8 cellular contexts compared by ENCODE assay signal in genomic region chr9:96420468-96421219, GRCh38. TPM values are rescaled to one million over a fixed set of nuclear protein-coding genes. Genes with fewer than 3 reads are reported as not detected.
DNase-seq lines count a peak whose midpoint lies in the region; ATAC-seq, FAIRE-seq and TF ChIP-seq lines count a peak whose summit lies in the region.

No MANE protein-coding gene starts in this region.

- H3K27ac Mint-ChIP-seq in stimulated activated naive B cell treated with anti-CD40 and anti-IgM and Interleukin-4, amounts not matched to agents 10 μg/mL and 1 μg/mL and 100 μg/mL, for 72 hours = peak overlapping the region; percentile 81

- H3K27me3 Mint-ChIP-seq in stimulated activated naive B cell treated with anti-CD40 and anti-IgM and Interleukin-4, amounts not matched to agents 10 μg/mL and 1 μg/mL and 100 μg/mL, for 72 hours = no peaks in the 10 kb centered on the region

- no peaks in the 10 kb centered on the region for H3K9me3 ChIP-seq in BLaER1
- no peaks in the 10 kb centered on the region for H3K9me3 ChIP-seq in Peyer's patch

- no peaks in the 10 kb centered on the region for H3K27me3 ChIP-seq in BLaER1
- no peaks in the 10 kb centered on the region for H3K27me3 ChIP-seq in Peyer's patch
- no peaks in the 10 kb centered on the region for H3K27me3 ChIP-seq in bronchial epithelial cell (ENCODE audit: control insufficient read depth, insufficient read depth, low read length)
- H3K27me3 ChIP-seq in kidney epithelial cell (ENCODE audit: control insufficient read depth, insufficient read depth, low read length) = no peaks in the 10 kb centered on the region

- H3K4me3 ChIP-seq in BLaER1 (peak overlapping the region; percentile 89; the same call in 1 of the 2 replicates), Peyer's patch (no peak overlapping the region), bronchial epithelial cell (ENCODE audit: low read depth, low read length) (no peak overlapping the region), kidney epithelial cell (ENCODE audit: low read depth, low read length) (no peak overlapping the region)

- ATAC-seq in stimulated activated naive B cell treated with anti-CD40 and anti-IgM and Interleukin-4, amounts not matched to agents 10 μg/mL and 1 μg/mL and 100 μg/mL, for 72 hours (replicated peaks) = peak in 1 of 2 donors; percentile 9
- no peak for ATAC-seq in GM18511 (IDR thresholded peaks at IDR 0.05; ENCODE audit: unreplicated experiment)
- no peak for ATAC-seq in HG03108 (IDR thresholded peaks at IDR 0.05; ENCODE audit: unreplicated experiment)

- peaks cover 4% of the 10 kb centered on the region in 2 donors for H3K36me3 Mint-ChIP-seq in stimulated activated naive B cell treated with anti-CD40 and anti-IgM and Interleukin-4, amounts not matched to agents 10 μg/mL and 1 μg/mL and 100 μg/mL, for 72 hours

- peaks cover 15% of the 10 kb centered on the region; the same call in 1 of the 2 replicates for H4K20me1 ChIP-seq in BLaER1

- H3K4me1 ChIP-seq in BLaER1 (peaks cover 32% of the 10 kb centered on the region), Peyer's patch (peaks cover 0 to 29% (median 4%) of the 10 kb centered on the region in 4 donors)

- peak overlapping the region; percentile 98; the same call in 1 of the 2 replicates for H3K9ac ChIP-seq in BLaER1

- peak; percentile 40 for FAIRE-seq in bronchial epithelial cell (lab: Jason Lieb, UNC)

- no peaks in the 10 kb centered on the region for H3K9me3 Mint-ChIP-seq in stimulated activated naive B cell treated with anti-CD40 and anti-IgM and Interleukin-4, amounts not matched to agents 10 μg/mL and 1 μg/mL and 100 μg/mL, for 72 hours

- peak overlapping the region; percentile 90 for H3K27ac ChIP-seq in BLaER1
- H3K27ac ChIP-seq in Peyer's patch = peak overlapping the region in 3 of 4 donors; percentile 50 to 100 (median 98)

- peaks cover 12 to 32% of the 10 kb centered on the region in 2 donors for H3K4me1 Mint-ChIP-seq in stimulated activated naive B cell treated with anti-CD40 and anti-IgM and Interleukin-4, amounts not matched to agents 10 μg/mL and 1 μg/mL and 100 μg/mL, for 72 hours

- H3K4me2 ChIP-seq in BLaER1 = peak overlapping the region; percentile 77

- DNase-seq in GOT3 (lab: John Stamatoyannopoulos, UW) = peak; percentile 7
- peak in 1 of 3 donors; percentile 69 for DNase-seq in Peyer's patch
- DNase-seq in bronchial epithelial cell (ENCODE audit: low read depth) = peak; percentile 98
- peak; percentile 98 for DNase-seq in kidney epithelial cell (ENCODE audit: low read depth)
- peak; percentile 15 for DNase-seq in stimulated activated naive B cell treated with anti-CD40 and anti-IgM and Interleukin-4, amounts not matched to agents 10 μg/mL and 1 μg/mL and 100 μg/mL, for 72 hours

- no peaks in the 10 kb centered on the region for H3K36me3 ChIP-seq in BLaER1
- H3K36me3 ChIP-seq in Peyer's patch = no peaks in the 10 kb centered on the region
- no peaks in the 10 kb centered on the region for H3K36me3 ChIP-seq in bronchial epithelial cell (ENCODE audit: control insufficient read depth, insufficient read depth, low read length)
- no peaks in the 10 kb centered on the region for H3K36me3 ChIP-seq in kidney epithelial cell (ENCODE audit: control insufficient read depth, insufficient read depth, low read length)

- TF ChIP-seq CTCF in Peyer's patch (IDR thresholded peaks at IDR 0.05) = no peak
- no peak for TF ChIP-seq CTCF in bronchial epithelial cell (IDR thresholded peaks at IDR 0.05; ENCODE audit: insufficient read depth, low read length, severe bottlenecking)
- no peak for TF ChIP-seq CTCF in kidney epithelial cell (IDR thresholded peaks at IDR 0.05; ENCODE audit: insufficient read depth, low read length, poor library complexity, severe bottlenecking)

- no peak overlapping the region for H3K4me3 Mint-ChIP-seq in stimulated activated naive B cell treated with anti-CD40 and anti-IgM and Interleukin-4, amounts not matched to agents 10 μg/mL and 1 μg/mL and 100 μg/mL, for 72 hours

- TF ChIP-seq POLR2A in Peyer's patch (IDR thresholded peaks at IDR 0.05) = no peak

RNA-seq across cellular contexts. Expression of gene ZNF367, which starts 2.5 kb away (rescaled TPM):
- total RNA-seq in Peyer's patch (1 to 10 TPM; 1.5 to 7.4 (median 3.4) TPM), bronchial epithelial cell (0.13 and 0.26 TPM in 2 replicates), kidney epithelial cell (1.4 and 2.4 TPM in 2 replicates)

RNA-seq across cellular contexts. Expression of gene HABP4, which starts 29.3 kb away (rescaled TPM):
- total RNA-seq in Peyer's patch (10 to 100 TPM in 1 of 4 donors, 1 to 10 TPM in 3; 3.2 to 19.8 (median 5.1) TPM), bronchial epithelial cell (6.6 and 7.0 TPM in 2 replicates), kidney epithelial cell (21.8 and 26.7 TPM in 2 replicates)

RNA-seq across cellular contexts. Expression of gene SLC35D2, which starts 37.1 kb away (rescaled TPM):
- total RNA-seq in Peyer's patch = 100 to 1,000 TPM in 1 of 4 donors, 10 to 100 TPM in 3; 38.8 to 140 (median 84.9) TPM
- 19.1 and 30.3 TPM in 2 replicates for total RNA-seq in bronchial epithelial cell
- total RNA-seq in kidney epithelial cell = 49.5 and 50.4 TPM in 2 replicates
